ENCODE assay signal across 9 cellular contexts in the genomic region with DNA sequence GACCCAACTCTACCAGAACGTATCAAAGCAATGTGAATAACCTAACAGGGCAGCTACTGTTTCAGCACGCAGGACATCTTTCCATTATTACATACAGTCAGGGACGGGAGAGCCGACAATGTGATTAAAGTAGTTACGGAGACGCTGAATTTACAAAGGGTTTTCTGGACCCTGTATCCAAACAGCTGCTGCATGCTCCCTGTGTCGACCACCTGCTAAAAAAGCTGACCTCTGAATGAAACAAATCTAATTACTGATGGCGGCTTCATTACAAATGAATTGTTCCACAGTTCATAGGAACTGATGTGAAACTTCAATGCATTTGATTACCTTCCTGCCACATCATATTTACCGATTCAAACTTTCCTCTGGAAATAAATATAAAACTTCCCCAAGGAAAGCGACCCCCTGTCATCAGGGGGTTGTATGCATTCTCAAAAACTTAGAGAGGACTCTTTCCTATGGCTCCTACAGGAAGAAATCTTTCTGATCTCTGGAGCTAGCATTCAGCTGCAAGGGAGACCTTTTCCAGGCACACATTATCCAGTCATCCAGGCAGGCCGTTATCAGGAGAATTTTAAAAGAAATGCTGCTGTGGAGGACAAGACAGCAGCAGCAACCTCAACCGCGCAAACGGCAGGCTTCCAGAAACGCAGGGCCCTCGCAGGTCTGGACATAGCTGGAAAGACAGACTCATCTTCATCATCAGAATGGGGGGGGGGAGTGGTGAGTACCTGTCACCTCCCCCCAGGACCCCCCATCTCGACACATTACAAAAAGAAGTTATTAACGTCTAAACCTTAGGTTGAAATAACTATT. TPM values are rescaled to one million over a fixed set of nuclear protein-coding genes. Genes with fewer than 3 reads are reported as not detected.
DNase-seq lines count a peak whose midpoint lies in the region; ATAC-seq, FAIRE-seq and TF ChIP-seq lines count a peak whose summit lies in the region.
"Had no signal": no experiment of that assay in that cellular context is flagged by ENCODE, and none has a peak within 500 bp of the region (broad histone marks: within the 10 kb centered on the region; RNA-seq: fewer than 3 reads in every experiment).

No MANE protein-coding gene starts in this region.

- H3K4me2 ChIP-seq in endothelial cell of umbilical vein (ENCODE audit: insufficient read depth, low read length): peak overlapping the region; percentile 70
- peak overlapping the region; percentile 77 for H3K4me2 ChIP-seq in neural cell (ENCODE audit: low read length)

- H3K9me1 ChIP-seq in endothelial cell of umbilical vein (replicated peaks; ENCODE audit: control insufficient read depth, extremely low read depth, insufficient read depth, low read length): no peaks in the 10 kb centered on the region

- peak overlapping the region; percentile 58 for H3K27ac ChIP-seq in endothelial cell of umbilical vein (ENCODE audit: insufficient read depth, low read depth, low read length)
- peak overlapping the region; percentile 82 for H3K27ac ChIP-seq in neural cell (ENCODE audit: low read length)
- H3K27ac ChIP-seq in body of pancreas: no peak overlapping the region

- H3K9ac ChIP-seq in endothelial cell of umbilical vein (replicated peaks; ENCODE audit: extremely low read depth, insufficient read depth, low read length) (peak overlapping the region; percentile 93), neural cell (ENCODE audit: low read length) (peak overlapping the region; percentile 86)

- intact Hi-C loops in endothelial cell of umbilical vein (cut with micrococcal nuclease) (loop anchor here (1.0 to 10.0 kb wide), 11 partner anchors 45 to 1548 kb away; no protein-coding TSS in a partner anchor), body of pancreas (cut with DNase I) (no loop called here)

- peaks cover 7% of the 10 kb centered on the region for H3F3A ChIP-seq in neural cell (ENCODE audit: insufficient read depth, low read length, poor library complexity, severe bottlenecking)

- FAIRE-seq in endothelial cell of umbilical vein (lab: Jason Lieb, UNC) (no peak), HTR-8/SVneo (lab: Jason Lieb, UNC) (no peak)

- POLR2A ChIA-PET in endothelial cell of umbilical vein (lab: Charles Lee): interaction anchor here (0.5 to 0.7 kb wide), 3 partner anchors 62 to 592 kb away, joined by 3 to 4 read pairs (median 4); no protein-coding TSS in a partner anchor

- BruUV-seq in endothelial cell of umbilical vein (replicated peaks; lab: Mats Ljungman, UMichigan): no TSS peak

- no peaks in the 10 kb centered on the region for H3K27me3 ChIP-seq in MG63
- H3K27me3 ChIP-seq in endothelial cell of umbilical vein (ENCODE audit: control insufficient read depth in 2 of 2, insufficient read depth in 2 of 2, low read length in 2 of 2): no peaks in the 10 kb centered on the region
- no peaks in the 10 kb centered on the region for H3K27me3 ChIP-seq in neural cell (ENCODE audit: insufficient read depth, low read depth, low read length)
- H3K27me3 ChIP-seq in body of pancreas: no peaks in the 10 kb centered on the region

- dilution Hi-C loops in endothelial cell of umbilical vein (cut with MboI; ENCODE audit: extremely low pct_ligation_motif_present, low sequenced_read_pairs): no loop called here

- H3K79me2 ChIP-seq in endothelial cell of umbilical vein (ENCODE audit: control insufficient read depth, insufficient read depth, low read length): peaks cover 61% of the 10 kb centered on the region
- peaks cover 75% of the 10 kb centered on the region for H3K79me2 ChIP-seq in neural cell (replicated peaks; ENCODE audit: insufficient read depth, low read length)

- H2AFZ ChIP-seq in endothelial cell of umbilical vein (ENCODE audit: low read depth, low read length) (peak overlapping the region; percentile 61), neural cell (ENCODE audit: low read depth, low read length) (no peak overlapping the region)

- H3K4me3 ChIP-seq in AG10803 (ENCODE audit: low read length) (peak overlapping the region; percentile 84), MG63 (peak overlapping the region; percentile 11; the same call in 1 of the 2 replicates), endothelial cell of umbilical vein (replicated peaks in 1 of 3; ENCODE audit: insufficient read depth in 1 of 3, low read depth in 1 of 3, low read length in 3 of 3) (peak overlapping the region; percentile 37 to 95 (median 75)), neural cell (ENCODE audit: low read length) (peak overlapping the region; percentile 71), body of pancreas (no peak overlapping the region)

- TF ChIP-seq CTCF in AG10803 (conservative IDR thresholded peaks at IDR 0.05; ENCODE audit: low read length) (no peak), endothelial cell of umbilical vein (IDR thresholded peaks at IDR 0.05; ENCODE audit: extremely low read depth in 1 of 2, insufficient read depth in 1 of 2, low read depth in 1 of 2, low read length in 2 of 2) (no peak), neural cell (IDR thresholded peaks at IDR 0.05; ENCODE audit: poor library complexity, severe bottlenecking) (no peak), body of pancreas (IDR thresholded peaks at IDR 0.05) (no peak)

- H3K4me1 ChIP-seq in endothelial cell of umbilical vein (ENCODE audit: control insufficient read depth, extremely low read depth, insufficient read depth, low read length): peaks cover 35% of the 10 kb centered on the region
- peaks cover 24% of the 10 kb centered on the region for H3K4me1 ChIP-seq in body of pancreas

- peak; percentile 7 for TF ChIP-seq RAD21 in neural cell (conservative IDR thresholded peaks at IDR 0.05)

- CTCF ChIA-PET in endothelial cell of umbilical vein (lab: Charles Lee): interaction anchor here (0.6 to 5.1 kb wide), 10 partner anchors 10 to 1961 kb away, joined by 3 to 36 read pairs (median 6); no protein-coding TSS in a partner anchor

- H4K20me1 ChIP-seq in endothelial cell of umbilical vein (replicated peaks; ENCODE audit: control insufficient read depth, extremely low read depth, insufficient read depth, low read length) (no peaks in the 10 kb centered on the region), neural cell (ENCODE audit: insufficient read depth) (peaks cover 10% of the 10 kb centered on the region)

- DNase-seq in AG10803 (ENCODE audit: low read depth): no peak
- DNase-seq in MG63: no peak
- peak; percentile 65 for DNase-seq in endothelial cell of umbilical vein (ENCODE audit: low read depth, low spot score)
- DNase-seq in HTR-8/SVneo (ENCODE audit: insufficient read length, low spot score): no peak
- DNase-seq in body of pancreas: no peak
- no peak for DNase-seq in NCI-H1436 treated with DMSO at 0.1 percent for 48 hours (lab: John Stamatoyannopoulos, UW)
- DNase-seq in RPMI8226: no peak
- DNase-seq: NCI-H187 treated with DMSO at 0.1 percent for 48 hours had no signal

- TF ChIP-seq POLR2A in endothelial cell of umbilical vein (IDR thresholded peaks at IDR 0.05; ENCODE audit: low read depth, low read length): no peak
- TF ChIP-seq POLR2A in body of pancreas (IDR thresholded peaks at IDR 0.05): no peak

- H3K36me3 ChIP-seq in MG63 (no peaks in the 10 kb centered on the region), endothelial cell of umbilical vein (ENCODE audit: control insufficient read depth in 2 of 2, extremely low read depth in 1 of 2, insufficient read depth in 2 of 2, low read length in 2 of 2) (no peaks in the 10 kb centered on the region), neural cell (ENCODE audit: insufficient read depth, low read length) (no peaks in the 10 kb centered on the region), body of pancreas (replicated peaks in 1 of 2; ENCODE audit: insufficient read depth in 1 of 2, low read depth in 2 of 2) (no peaks in the 10 kb centered on the region)

- H3K9me2 ChIP-seq in neural cell (ENCODE audit: insufficient read depth, low read length): no peaks in the 10 kb centered on the region

- 53 to 54% methylated on average over 18 of the region's 18 CpGs for WGBS in body of pancreas, 2 donors

- no peak for TF ChIP-seq EP300 in neural cell (conservative IDR thresholded peaks at IDR 0.05; ENCODE audit: poor library complexity, severe bottlenecking)

- H3K9me3 ChIP-seq in MG63 (no peaks in the 10 kb centered on the region), endothelial cell of umbilical vein (replicated peaks; ENCODE audit: control insufficient read depth, insufficient read depth, low read length) (no peaks in the 10 kb centered on the region), neural cell (ENCODE audit: low read length) (no peaks in the 10 kb centered on the region), body of pancreas (no peaks in the 10 kb centered on the region)

- no peak for ATAC-seq in body of pancreas

TF ChIP-seq in endothelial cell of umbilical vein, 7 proteins besides CTCF, POLR2A, EP300 and RAD21:
- no peak for TF ChIP-seq FOS (IDR thresholded peaks at IDR 0.05; ENCODE audit: borderline replicate concordance, insufficient read depth, low read length)

TF ChIP-seq in neural cell, 6 proteins besides CTCF, POLR2A, EP300 and RAD21 (continues in another document):
- TF ChIP-seq SMC3 (conservative IDR thresholded peaks at IDR 0.05; ENCODE audit: poor library complexity): no peak

RNA-seq across cellular contexts. Expression of gene EFNB2, which starts 3.1 kb away (rescaled TPM):
- total RNA-seq in MG63 (2014; rRNA removed; shearing (Covaris generic); ENCODE audit: low replicate concordance): 2.3 and 3.6 TPM in 2 replicates
- total RNA-seq in endothelial cell of umbilical vein (69.5 and 80.3 TPM in 2 replicates), body of pancreas (1 to 10 TPM; 4.6 to 6.7 TPM)
- polyA plus RNA-seq in endothelial cell of umbilical vein (42.0 and 50.4 TPM in 2 replicates), neural cell (52.0 and 53.1 TPM in 2 replicates)
- polyA plus RNA-seq in endothelial cell of umbilical vein (2011; cell fraction: cytosol; rRNA removed): 46.0 and 47.8 TPM in 2 replicates
- 125 and 151 TPM in 2 replicates for polyA plus RNA-seq in endothelial cell of umbilical vein (2011; cell fraction: nucleus; rRNA removed)
- polyA plus RNA-seq in endothelial cell of umbilical vein (2012): 26.2 and 34.6 TPM in 2 replicates
- polyA minus RNA-seq in endothelial cell of umbilical vein (97.3 and 109 TPM in 2 replicates), neural cell (103 and 111 TPM in 2 replicates)
- polyA minus RNA-seq in endothelial cell of umbilical vein (2011; cell fraction: cytosol; rRNA and poly(A)+ RNA removed): 0.51 TPM
- polyA minus RNA-seq in endothelial cell of umbilical vein (2011; cell fraction: nucleus; rRNA and poly(A)+ RNA removed): 147 and 153 TPM in 2 replicates

RNA-seq across cellular contexts. Expression of gene ARGLU1, which starts 35.6 kb away (rescaled TPM):
- 63.4 and 89.4 TPM in 2 replicates for total RNA-seq in MG63 (2014; rRNA removed; shearing (Covaris generic); ENCODE audit: low replicate concordance)
- total RNA-seq in endothelial cell of umbilical vein (95.7 and 111 TPM in 2 replicates), body of pancreas (10 to 100 TPM; 76.8 to 86.9 TPM)
- polyA plus RNA-seq in endothelial cell of umbilical vein (41.8 and 44.4 TPM in 2 replicates), neural cell (943 and 967 TPM in 2 replicates)
- polyA plus RNA-seq in endothelial cell of umbilical vein (2011; cell fraction: cytosol; rRNA removed): 20.6 and 30.6 TPM in 2 replicates
- 361 and 575 TPM in 2 replicates for polyA plus RNA-seq in endothelial cell of umbilical vein (2011; cell fraction: nucleus; rRNA removed)
- 61.3 and 103 TPM in 2 replicates for polyA plus RNA-seq in endothelial cell of umbilical vein (2012)
- polyA minus RNA-seq in endothelial cell of umbilical vein (30.9 and 31.1 TPM in 2 replicates), neural cell (251 and 267 TPM in 2 replicates)
- 8.6 TPM for polyA minus RNA-seq in endothelial cell of umbilical vein (2011; cell fraction: cytosol; rRNA and poly(A)+ RNA removed)
- polyA minus RNA-seq in endothelial cell of umbilical vein (2011; cell fraction: nucleus; rRNA and poly(A)+ RNA removed): 98.8 and 136 TPM in 2 replicates

Comparison
In these comparisons a context has a peak if more than half of its experiments do, and no peak if none do; other contexts are left out.
1. H3K4me3 ChIP-seq: peak in AG10803 (single experiment), MG63 (single experiment), endothelial cell of umbilical vein (3 of 3) and neural cell (single experiment); none in body of pancreas (0 of 2).
2. H3K27ac ChIP-seq: peak in endothelial cell of umbilical vein (single experiment) and neural cell (single experiment); none in body of pancreas (0 of 4).